In the genomic region with DNA sequence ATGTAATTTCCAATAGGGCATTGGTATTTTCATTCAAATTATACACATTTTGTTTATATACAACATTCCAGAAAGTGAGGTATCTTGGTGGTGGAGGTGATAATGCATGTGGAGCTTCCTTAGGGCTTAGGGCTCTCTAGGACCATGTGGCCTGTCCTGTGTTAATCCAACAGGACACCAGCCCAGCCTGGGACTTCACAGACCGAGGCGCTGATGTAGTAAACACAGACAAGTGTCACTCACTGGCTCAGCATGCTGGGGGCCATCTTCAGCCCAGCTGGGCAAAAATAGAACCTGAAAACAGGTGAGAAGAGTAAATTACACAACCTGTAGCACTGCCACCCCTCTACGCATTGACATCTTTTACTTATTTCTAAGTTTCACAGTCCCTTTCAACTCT, we compare ENCODE assay signal across 21 cellular contexts.
DNase-seq lines count a peak whose midpoint lies in the region; ATAC-seq, FAIRE-seq and TF ChIP-seq lines count a peak whose summit lies in the region.
"Had no signal": no experiment of that assay in that cellular context is flagged by ENCODE, and none has a peak within 500 bp of the region (broad histone marks: within the 10 kb centered on the region; RNA-seq: fewer than 3 reads in every experiment).

No MANE protein-coding gene starts in this region.

- H3K4me1 ChIP-seq in esophagus muscularis mucosa: no peaks in the 10 kb centered on the region
- peaks cover 5 to 30% (median 18%) of the 10 kb centered on the region in 4 donors for H3K4me1 ChIP-seq in transverse colon
- H3K4me1 ChIP-seq in suprapubic skin: no peaks in the 10 kb centered on the region
- H3K4me1 ChIP-seq: A549 had no signal

- no peak for TF ChIP-seq POLR2A in esophagus muscularis mucosa (IDR thresholded peaks at IDR 0.05; ENCODE audit: low read depth)
- TF ChIP-seq POLR2A in transverse colon (IDR thresholded peaks at IDR 0.05): no peak
- no peak for TF ChIP-seq POLR2A in GM12892 (IDR thresholded peaks at IDR 0.05; ENCODE audit: low read depth, low read length)
- TF ChIP-seq POLR2A in suprapubic skin (IDR thresholded peaks at IDR 0.05): no peak

- ATAC-seq in GM21367 (IDR thresholded peaks at IDR 0.05; ENCODE audit: unreplicated experiment): no peak
- ATAC-seq: A549; CD8-positive, alpha-beta T cell; GM23338; HCT116 had no signal

- peak overlapping the region; percentile 74 for H3K27ac ChIP-seq in C4-2B
- H3K27ac ChIP-seq in VCaP: peak overlapping the region; percentile 58; the same call in 1 of the 2 replicates
- no peak overlapping the region for H3K27ac ChIP-seq in esophagus muscularis mucosa (replicated peaks in 1 of 4)
- H3K27ac ChIP-seq in transverse colon: peak overlapping the region; percentile 60 to 82 (median 72)
- no peak overlapping the region for H3K27ac ChIP-seq in suprapubic skin
- H3K27ac ChIP-seq: A549 had no signal

- no peaks in the 10 kb centered on the region for H3K9me3 ChIP-seq in esophagus muscularis mucosa
- H3K9me3 ChIP-seq in transverse colon: no peaks in the 10 kb centered on the region
- no peaks in the 10 kb centered on the region for H3K9me3 ChIP-seq in suprapubic skin
- H3K9me3 ChIP-seq: A549, Caco-2 had no signal

- TF ChIP-seq CTCF in C4-2B (conservative IDR thresholded peaks at IDR 0.05): no peak
- TF ChIP-seq CTCF in VCaP (conservative IDR thresholded peaks at IDR 0.05): no peak
- no peak for TF ChIP-seq CTCF in esophagus muscularis mucosa (IDR thresholded peaks at IDR 0.05)
- TF ChIP-seq CTCF in transverse colon (IDR thresholded peaks at IDR 0.05): no peak
- TF ChIP-seq CTCF in suprapubic skin (IDR thresholded peaks at IDR 0.05): no peak

- in situ Hi-C loops in transverse colon (cut with MboI; ENCODE audit: low pct_ligation_motif_present in 1 of 4, low pct_unique_long_range_greater_than_20kb in 1 of 4, low sequenced_read_pairs in 3 of 4): no loop called here

- intact Hi-C loops in esophagus muscularis mucosa (cut with DNase I) (no loop called here), transverse colon (cut with DNase I; ENCODE audit: low total_unique reads) (no loop called here)

- 83% methylated on average over 3 of the region's 3 CpGs for WGBS in esophagus muscularis mucosa
- 80 to 87% methylated on average over 1 to 3 of the region's 3 CpGs for WGBS in transverse colon (ENCODE audit: low coverage in 1 of 2), 2 donors
- 94% methylated on average over 3 of the region's 3 CpGs for WGBS in suprapubic skin

- H3K27me3 ChIP-seq in esophagus muscularis mucosa (peaks cover 0 to 11% (median 0%) of the 10 kb centered on the region in 4 donors), transverse colon (no peaks in the 10 kb centered on the region), suprapubic skin (no peaks in the 10 kb centered on the region)

- H3K4me3 ChIP-seq in esophagus muscularis mucosa: no peak overlapping the region
- H3K4me3 ChIP-seq in transverse colon: no peak overlapping the region
- no peak overlapping the region for H3K4me3 ChIP-seq in suprapubic skin
- H3K4me3 ChIP-seq: A549, GM23338 had no signal

- no peak for FAIRE-seq in GM12892 (lab: Jason Lieb, UNC)
- FAIRE-seq: A549, G401.6, GM19239 had no signal

- H3K36me3 ChIP-seq in esophagus muscularis mucosa (no peaks in the 10 kb centered on the region), transverse colon (no peaks in the 10 kb centered on the region), suprapubic skin (no peaks in the 10 kb centered on the region)

- no peak for TF ChIP-seq EP300 in esophagus muscularis mucosa (IDR thresholded peaks at IDR 0.05)
- no peak for TF ChIP-seq EP300 in transverse colon (IDR thresholded peaks at IDR 0.05; ENCODE audit: low read depth)
- no peak for TF ChIP-seq EP300 in suprapubic skin (IDR thresholded peaks at IDR 0.05)

- DNase-seq in esophagus muscularis mucosa (ENCODE audit: extremely low spot score) (peak; percentile 17), transverse colon (no peak), GM12892 (ENCODE audit: insufficient read length) (no peak), suprapubic skin (ENCODE audit: low spot score in 2 of 2) (no peak)
- DNase-seq: 8988T; ACHN; C1 segment of cervical spinal cord; Caco-2; CD4-positive, CD25-positive, alpha-beta regulatory T cell; CD8-positive, alpha-beta T cell; DMS153; DND-41; H9 had no signal

Comparison
In these comparisons a context has a peak if more than half of its experiments do, and no peak if none do; other contexts are left out.
1. H3K27ac ChIP-seq: peak in C4-2B (single experiment), VCaP (single experiment) and transverse colon (4 of 4); none in esophagus muscularis mucosa (0 of 4) and suprapubic skin (single experiment).